24 cellular contexts compared by ENCODE assay signal in the genomic region with DNA sequence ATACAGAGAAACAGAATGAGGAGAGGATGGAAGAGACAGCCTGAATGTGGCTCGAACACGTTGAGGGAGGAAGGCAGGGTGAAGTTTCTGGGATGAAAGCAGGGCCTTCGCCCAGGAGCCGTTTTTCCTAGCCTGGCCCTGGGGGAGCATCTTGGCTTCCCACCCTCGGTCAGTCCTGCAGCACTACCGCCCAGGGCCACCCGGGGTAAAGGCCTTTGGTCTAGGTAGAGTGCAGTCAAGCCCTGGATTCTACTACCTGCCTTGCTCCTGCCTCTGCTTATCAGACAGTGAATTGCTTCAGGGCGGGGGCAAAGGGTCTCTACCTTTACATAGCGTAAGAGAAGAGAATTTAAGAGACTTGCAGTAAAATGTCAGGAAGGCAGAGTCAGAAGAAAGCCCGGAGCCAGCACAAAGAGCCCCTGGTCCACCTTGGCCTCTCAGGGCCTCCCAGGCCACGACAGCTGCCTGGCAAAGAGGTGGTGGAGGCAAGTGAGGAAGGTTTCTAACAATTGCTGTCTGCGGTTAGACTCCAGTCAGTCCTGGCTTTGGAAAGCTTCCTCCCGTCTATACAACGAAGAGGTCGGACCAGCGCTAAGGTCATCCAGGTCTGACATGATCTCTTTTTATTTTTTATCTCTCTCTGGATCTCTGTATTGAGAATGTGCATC. TPM values are rescaled to one million over a fixed set of nuclear protein-coding genes. Genes with fewer than 3 reads are reported as not detected.
DNase-seq lines count a peak whose midpoint lies in the region; ATAC-seq, FAIRE-seq and TF ChIP-seq lines count a peak whose summit lies in the region.
"Had no signal": no experiment of that assay in that cellular context is flagged by ENCODE, and none has a peak within 500 bp of the region (broad histone marks: within the 10 kb centered on the region; RNA-seq: fewer than 3 reads in every experiment).

No MANE protein-coding gene starts in this region.

- no peak overlapping the region for H3K18ac ChIP-seq in H1 (ENCODE audit: extremely low read depth, low read length)

- H2AK5ac ChIP-seq in H1 (ENCODE audit: low read depth, low read length), result no peak overlapping the region

- no peak for TF ChIP-seq POLR2A in H1 (IDR thresholded peaks at IDR 0.05; ENCODE audit: control extremely low read depth in 1 of 2, low read depth in 2 of 2, low read length in 2 of 2)

- H3K36me3 ChIP-seq in H1 (ENCODE audit: control insufficient read depth in 2 of 4, insufficient read depth in 4 of 4, low read length in 3 of 4), result no peaks in the 10 kb centered on the region
- H3K36me3 ChIP-seq in muscle layer of duodenum (ENCODE audit: control insufficient read depth in 1 of 2, insufficient read depth in 2 of 2, low read length in 2 of 2), result no peaks in the 10 kb centered on the region
- no peaks in the 10 kb centered on the region for H3K36me3 ChIP-seq in smooth muscle cell (ENCODE audit: low read depth)
- H3K36me3 ChIP-seq in upper lobe of right lung, result no peaks in the 10 kb centered on the region
- H3K36me3 ChIP-seq: left lung, neural progenitor cell, Peyer's patch had no signal

- no peak overlapping the region for H4K91ac ChIP-seq in H1 (replicated peaks; ENCODE audit: insufficient read length, low read length)

- no peak for TF ChIP-seq RAD21 in H1 (IDR thresholded peaks at IDR 0.05 in 1 of 2, conservative IDR thresholded peaks at IDR 0.05 in 1 of 2; ENCODE audit: low read depth in 2 of 2, low read length in 2 of 2)

- POLR2A ChIA-PET in H1 (lab: Charles Lee; ENCODE audit: partially characterized antibody), result no interaction called here

- H4K20me1 ChIP-seq in H1 (replicated peaks in 1 of 2; ENCODE audit: control insufficient read depth in 1 of 2, insufficient read depth in 2 of 2, low read length in 2 of 2) (no peaks in the 10 kb centered on the region), smooth muscle cell (ENCODE audit: low read depth) (peaks cover 6% of the 10 kb centered on the region)

- no peak overlapping the region for H4K8ac ChIP-seq in H1 (ENCODE audit: extremely low read depth, insufficient read depth, low read length)

- H2BK5ac ChIP-seq in H1 (ENCODE audit: low read depth, low read length), result no peak overlapping the region

- H3K27me3 ChIP-seq in H1 (replicated peaks in 1 of 4; ENCODE audit: control insufficient read depth in 3 of 4, extremely low read depth in 1 of 4, insufficient read depth in 3 of 4, low read length in 3 of 4) (no peaks in the 10 kb centered on the region), muscle layer of duodenum (ENCODE audit: low read depth, low read length) (no peaks in the 10 kb centered on the region), smooth muscle cell (ENCODE audit: low read depth) (no peaks in the 10 kb centered on the region), upper lobe of right lung (no peaks in the 10 kb centered on the region)
- H3K27me3 ChIP-seq: left lung, neural progenitor cell, Peyer's patch, testis had no signal

- H2BK12ac ChIP-seq in H1 (ENCODE audit: low read depth, low read length), result peak overlapping the region; percentile 18; the same call in 1 of the 2 replicates

- no peak overlapping the region for H2BK120ac ChIP-seq in H1 (replicated peaks; ENCODE audit: low read depth, low read length)

- DNase-seq in LHCN-M2 (ENCODE audit: low read depth) (peak; percentile 74), H1 (ENCODE audit: low read depth in 1 of 2, low spot score in 2 of 2) (no peak), smooth muscle cell (lab: John Stamatoyannopoulos, UW; ENCODE audit: unreplicated experiment) (no peak), upper lobe of right lung (no peak), SW480 (ENCODE audit: low spot score) (no peak)
- DNase-seq in activated naive CD4-positive, alpha-beta T cell (lab: John Stamatoyannopoulos, UW), result no peak
- no peak for DNase-seq in activated CD4-positive, alpha-beta T cell treated with anti-CD3 and anti-CD28 coated beads, Interleukin-2, amount 50 U/mL, for 48 hours
- DNase-seq: activated CD4-positive, alpha-beta T cell treated with anti-CD3 and anti-CD28 coated beads for 4 hours; activated CD8-positive, alpha-beta memory T cell treated with anti-CD3 and anti-CD28 coated beads, Interleukin-2, amount 10 ng/mL, durations not matched to agents 7 days and 5 days; C1 segment of cervical spinal cord; cortex of kidney; left lung; NCI-H1092; NCI-H187 treated with DMSO at 0.1 percent for 48 hours; NCI-H526 treated with DMSO at 0.1 percent for 48 hours; Peyer's patch; posterior cingulate gyrus; testis had no signal

- H4K5ac ChIP-seq in H1 (ENCODE audit: insufficient read length, low read depth, low read length), result no peak overlapping the region

- no peak overlapping the region for H3K4ac ChIP-seq in H1 (replicated peaks; ENCODE audit: insufficient read length, low read depth, low read length)

- H3K79me1 ChIP-seq in H1 (ENCODE audit: low read depth, low read length), result no peaks in the 10 kb centered on the region

- H3K79me2 ChIP-seq in H1 (ENCODE audit: control insufficient read depth in 1 of 2, insufficient read depth in 2 of 2, low read length in 2 of 2), result no peaks in the 10 kb centered on the region
- H3K79me2 ChIP-seq in smooth muscle cell (ENCODE audit: low read depth), result peaks cover 76% of the 10 kb centered on the region

- no peak overlapping the region for H2AFZ ChIP-seq in H1 (ENCODE audit: low read length)
- H2AFZ ChIP-seq in smooth muscle cell (ENCODE audit: low read depth), result no peak overlapping the region
- H2AFZ ChIP-seq: neural progenitor cell had no signal

- no peak overlapping the region for H3K27ac ChIP-seq in H1 (ENCODE audit: low read depth, low read length)
- H3K27ac ChIP-seq in muscle layer of duodenum (ENCODE audit: low read length), result peak overlapping the region; percentile 26
- peak overlapping the region; percentile 47 for H3K27ac ChIP-seq in smooth muscle cell (ENCODE audit: low read depth)
- no peak overlapping the region for H3K27ac ChIP-seq in upper lobe of right lung
- H3K27ac ChIP-seq: HL-60, left lung, neural progenitor cell had no signal

- FAIRE-seq in H1 (lab: Jason Lieb, UNC), result no peak
- FAIRE-seq: GM12878 had no signal

- H2BK15ac ChIP-seq in H1 (ENCODE audit: low read length), result no peak overlapping the region

- ATAC-seq in upper lobe of right lung, result no peak
- ATAC-seq: activated CD8-positive, alpha-beta memory T cell treated with anti-CD3 and anti-CD28 coated beads, Interleukin-2, amount 10 ng/mL, durations not matched to agents 7 days and 5 days; GM12878; left lung; SK-N-SH treated with all-trans-retinoic acid at 6 μM for 48 hours had no signal

- peaks cover 4 to 6% of the 10 kb centered on the region in 2 experiments; a peak in 2 of 4 replicates for H3K9me3 ChIP-seq in H1 (ENCODE audit: insufficient read depth in 2 of 2, low read depth in 1 of 2, low read length in 1 of 2)
- H3K9me3 ChIP-seq in muscle layer of duodenum (ENCODE audit: control insufficient read depth in 1 of 2, low read length in 2 of 2), result peaks cover 0 to 7% of the 10 kb centered on the region in 2 donors
- H3K9me3 ChIP-seq in smooth muscle cell (replicated peaks; ENCODE audit: low read depth), result no peaks in the 10 kb centered on the region
- H3K9me3 ChIP-seq in upper lobe of right lung, result no peaks in the 10 kb centered on the region
- H3K9me3 ChIP-seq: Peyer's patch, testis had no signal

- H3K4me2 ChIP-seq in H1 (ENCODE audit: insufficient read depth in 1 of 2, low read depth in 2 of 2, low read length in 2 of 2) (no peak overlapping the region; a peak in 1 of 4 replicates), smooth muscle cell (peak overlapping the region; percentile 24)
- H3K4me2 ChIP-seq: neural progenitor cell had no signal

- TF ChIP-seq EP300 in H1 (IDR thresholded peaks at IDR 0.05; ENCODE audit: borderline replicate concordance in 1 of 2, low read depth in 2 of 2, low read length in 2 of 2), result no peak

- no peaks in the 10 kb centered on the region for H3K23me2 ChIP-seq in H1 (ENCODE audit: low read depth, low read length)

- WGBS in H1 (ENCODE audit: extremely low coverage in 1 of 2, insufficient coverage in 1 of 2, insufficient read length in 1 of 2, insufficient replicate concordance in 2 of 2, low coverage in 1 of 2, low lambda C conversion rate in 2 of 2, missing lambda C conversion rate in 1 of 2), 2 experiments, result 90% methylated on average over 16 of the region's 16 CpGs; no CpG with 5 or more reads in 1 of the 2 experiments
- 91% methylated on average over 16 of the region's 16 CpGs for WGBS in smooth muscle cell (ENCODE audit: low lambda C conversion rate)

- H2BK20ac ChIP-seq in H1 (ENCODE audit: low read length), result 0 out of 2 replicates have a peak overlapping the region, but pooled peaks have one; percentile 10

- H3K9ac ChIP-seq in H1 (replicated peaks in 1 of 4; ENCODE audit: extremely low read depth in 1 of 4, low read depth in 3 of 4, low read length in 3 of 4) (no peak overlapping the region), smooth muscle cell (ENCODE audit: low read depth) (no peak overlapping the region)
- H3K9ac ChIP-seq: neural progenitor cell had no signal

- no peak overlapping the region for H3K14ac ChIP-seq in H1 (ENCODE audit: insufficient read length)

- intact Hi-C loops in upper lobe of right lung (cut with DNase I), result no loop called here

- H3K4me1 ChIP-seq in H1 (replicated peaks in 1 of 4; ENCODE audit: control insufficient read depth in 3 of 4, insufficient read depth in 4 of 4, low read length in 3 of 4) (peaks cover 2 to 10% (median 6%) of the 10 kb centered on the region in 4 experiments; a peak in 6 of 7 replicates), muscle layer of duodenum (ENCODE audit: control insufficient read depth in 1 of 2, insufficient read depth in 2 of 2, low read length in 2 of 2) (peaks cover 29 to 58% of the 10 kb centered on the region in 2 donors), smooth muscle cell (ENCODE audit: low read depth) (peaks cover 10% of the 10 kb centered on the region), upper lobe of right lung (peaks cover 9% of the 10 kb centered on the region)
- H3K4me1 ChIP-seq: neural progenitor cell had no signal

- H3F3A ChIP-seq in smooth muscle cell (ENCODE audit: low read depth), result peaks cover 18% of the 10 kb centered on the region

- CTCF ChIA-PET in H1 (lab: Charles Lee; ENCODE audit: partially characterized antibody), result no interaction called here

- no peak overlapping the region for H3K56ac ChIP-seq in H1 (replicated peaks; ENCODE audit: insufficient read length, low read depth, low read length)

- no peak overlapping the region for H3K23ac ChIP-seq in H1 (ENCODE audit: insufficient read length)

- TF ChIP-seq CTCF in H1 (IDR thresholded peaks at IDR 0.05; ENCODE audit: control extremely low read depth in 1 of 3, insufficient read depth in 1 of 3, low read depth in 1 of 3, low read length in 3 of 3), result no peak
- no peak for TF ChIP-seq CTCF in smooth muscle cell (IDR thresholded peaks at IDR 0.05; ENCODE audit: borderline replicate concordance, insufficient read depth, poor library complexity, severe bottlenecking)
- no peak for TF ChIP-seq CTCF in upper lobe of right lung (IDR thresholded peaks at IDR 0.05)

- no peak overlapping the region for H3K4me3 ChIP-seq in H1 (ENCODE audit: extremely low read depth in 1 of 4, insufficient read depth in 2 of 4, low read depth in 3 of 4, low read length in 4 of 4)
- H3K4me3 ChIP-seq in muscle layer of duodenum (ENCODE audit: low read depth in 1 of 2, low read length in 2 of 2), result no peak overlapping the region
- no peak overlapping the region for H3K4me3 ChIP-seq in smooth muscle cell
- H3K4me3 ChIP-seq in upper lobe of right lung, result no peak overlapping the region
- H3K4me3 ChIP-seq: GM12878, left lung, neural progenitor cell, Peyer's patch, testis had no signal

RNA-seq across cellular contexts. Expression of a gene that starts 17.9 kb away (rescaled TPM):
- total RNA-seq in LHCN-M2 (2014; rRNA removed) (3.4 and 5.3 TPM in 2 replicates), smooth muscle cell (222 and 313 TPM in 2 replicates), upper lobe of right lung (8.0 TPM)
- polyA plus RNA-seq in LHCN-M2 (2012), result 3.4 TPM
- total RNA-seq in H1 (2021; fragmentation: NEBNext Ultra II Directional; extraction: Animal tissue kit (Norgen Biotek cat#: 25700)), result 0.08 and 0.15 TPM in 2 replicates
- polyA plus RNA-seq in H1 (2011; rRNA removed) (0.12 and 0.19 TPM in 2 replicates), smooth muscle cell (167 and 293 TPM in 2 replicates)
- 0.13 TPM for polyA plus RNA-seq in H1 (2011; cell fraction: cytosol; rRNA removed)
- 1.2 TPM for polyA plus RNA-seq in H1 (2011; cell fraction: nucleus; rRNA removed)
- 0.08 to 0.29 TPM (median 0.09 TPM) in 3 of 4 replicates, not detected in the other for polyA plus RNA-seq in H1 (2012, experiment 1 of 2)
- 0.07 TPM for polyA plus RNA-seq in H1 (2012, experiment 2 of 2)
- polyA plus RNA-seq in H1 (2013, experiment 1 of 2), result 0.06 TPM
- 0.07 TPM for polyA plus RNA-seq in H1 (2013, experiment 2 of 2)
- polyA minus RNA-seq in H1 (2011; rRNA and poly(A)+ RNA removed), result 0.24 and 0.41 TPM in 2 replicates
- polyA minus RNA-seq in H1 (2011; cell fraction: cytosol; rRNA and poly(A)+ RNA removed), result not detected
- 0.30 TPM for polyA minus RNA-seq in H1 (2011; cell fraction: nucleus; rRNA and poly(A)+ RNA removed)
- total RNA-seq: mononuclear cell had no signal

Comparison
In these comparisons a context has a peak if more than half of its experiments do, and no peak if none do; other contexts are left out.
1. H3K27ac ChIP-seq: peak in muscle layer of duodenum (single experiment) and smooth muscle cell (single experiment); none in H1 (single experiment) and upper lobe of right lung (single experiment).
2. RNA of a gene that starts 17.9 kb away (total RNA-seq): 222 to 313 TPM in smooth muscle cell; 8.0 TPM in upper lobe of right lung (single experiment), 3.4 to 5.3 TPM in LHCN-M2 and 0.08 to 0.15 TPM in H1; every median in the first group is over 10 times any median in the second.